ENCODE assay signal across 8 cellular contexts in the genomic region with DNA sequence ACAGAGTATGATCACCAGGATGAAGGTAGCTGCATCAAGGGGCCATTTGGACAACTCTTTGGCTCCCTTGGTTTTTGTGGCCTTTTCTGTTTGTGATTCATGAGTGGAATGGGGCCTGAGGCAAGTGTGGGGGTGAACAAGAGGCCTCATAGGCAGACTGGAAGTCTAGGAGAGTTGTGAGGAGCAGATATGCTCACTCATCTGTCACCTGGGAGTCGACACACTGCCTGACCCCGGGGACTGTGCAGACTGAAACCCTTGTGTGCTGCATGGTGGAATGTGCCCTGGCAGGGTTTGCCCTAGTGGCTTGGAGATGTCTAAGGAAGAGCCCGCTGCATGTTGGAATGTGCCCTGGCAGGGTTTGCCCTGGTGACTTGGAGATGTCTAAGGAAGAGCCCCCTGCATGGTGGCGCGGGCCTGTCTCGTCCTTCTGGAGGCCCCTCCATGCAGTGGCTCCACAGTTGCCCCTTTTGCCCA. TPM values are rescaled to one million over a fixed set of nuclear protein-coding genes. Genes with fewer than 3 reads are reported as not detected.
DNase-seq lines count a peak whose midpoint lies in the region; ATAC-seq, FAIRE-seq and TF ChIP-seq lines count a peak whose summit lies in the region.

No MANE protein-coding gene starts in this region.

- DNase-seq in COLO829 (ENCODE audit: low spot score): peak; percentile 57
- DNase-seq in RWPE1 (ENCODE audit: low spot score): peak; percentile 51
- peak; percentile 81 for DNase-seq in osteoblast (ENCODE audit: insufficient read length, low spot score, missing footprints)
- no peak for DNase-seq in WTC11 (ENCODE audit: low spot score)
- DNase-seq in GM12892 (ENCODE audit: insufficient read length): no peak

- no peak for TF ChIP-seq POLR2A in GM12892 (IDR thresholded peaks at IDR 0.05; ENCODE audit: low read depth, low read length)

- peaks cover 48% of the 10 kb centered on the region for H3K79me2 ChIP-seq in osteoblast (ENCODE audit: insufficient read depth, low read length)

- POLR2A ChIA-PET in RWPE1 (lab: Yijun Ruan, JAX; ENCODE audit: low non-redundant PET): no interaction called here
- POLR2A ChIA-PET in WTC11 (lab: Charles Lee): no interaction called here

- no peaks in the 10 kb centered on the region for H3K27me3 Mint-ChIP-seq in WTC11 (ENCODE audit: low read depth)

- no peak for TF ChIP-seq CTCF in RWPE1 (conservative IDR thresholded peaks at IDR 0.05; ENCODE audit: low read depth)
- TF ChIP-seq CTCF in osteoblast (IDR thresholded peaks at IDR 0.05; ENCODE audit: extremely low read depth, low read depth, low read length): no peak
- no peak for TF ChIP-seq CTCF in WTC11 (IDR thresholded peaks at IDR 0.05)

- H3K36me3 ChIP-seq in esophagus (ENCODE audit: control insufficient read depth in 2 of 2, insufficient read depth in 2 of 2, low read length in 1 of 2): peaks cover 17 to 42% of the 10 kb centered on the region in 2 donors
- H3K36me3 ChIP-seq in osteoblast (ENCODE audit: insufficient read depth, low read length): peaks cover 74% of the 10 kb centered on the region

- peaks cover 13 to 39% of the 10 kb centered on the region in 2 donors for H3K4me1 ChIP-seq in esophagus (ENCODE audit: control insufficient read depth in 2 of 2, insufficient read depth in 2 of 2, low read length in 1 of 2)
- H3K4me1 ChIP-seq in osteoblast (ENCODE audit: insufficient read depth, low read length): peaks cover 47% of the 10 kb centered on the region

- ATAC-seq in WTC11: no peak
- no peak for ATAC-seq in HG03045 (IDR thresholded peaks at IDR 0.05; ENCODE audit: unreplicated experiment)
- no peak for ATAC-seq in HG03139 (IDR thresholded peaks at IDR 0.05; ENCODE audit: unreplicated experiment)

- no peaks in the 10 kb centered on the region for H3K9me3 Mint-ChIP-seq in WTC11

- H3K4me3 ChIP-seq in esophagus (ENCODE audit: low read depth in 1 of 2, low read length in 2 of 2) (no peak overlapping the region), osteoblast (ENCODE audit: insufficient read depth, low read length) (no peak overlapping the region)

- H3K9me3 ChIP-seq in esophagus (ENCODE audit: control insufficient read depth in 2 of 2, insufficient read depth in 1 of 2, low read depth in 1 of 2, low read length in 1 of 2) (no peaks in the 10 kb centered on the region), osteoblast (ENCODE audit: low read depth, low read length) (no peaks in the 10 kb centered on the region)

- H3K36me3 Mint-ChIP-seq in WTC11: peaks cover 38% of the 10 kb centered on the region

- no peaks in the 10 kb centered on the region for H3K4me1 Mint-ChIP-seq in WTC11

- peak overlapping the region; percentile 97 for H3K27ac ChIP-seq in RWPE1
- peak overlapping the region; percentile 72 to 85 for H3K27ac ChIP-seq in esophagus (ENCODE audit: low read depth in 2 of 2, low read length in 1 of 2)
- peak overlapping the region; percentile 91 for H3K27ac ChIP-seq in osteoblast (ENCODE audit: low read depth, low read length)

- no peak overlapping the region for H2AFZ ChIP-seq in osteoblast (ENCODE audit: low read length)

- H3K4me3 Mint-ChIP-seq in WTC11: no peak overlapping the region

- WGBS in esophagus, 2 donors: 48 to 53% methylated on average over 6 of the region's 6 CpGs

- peak overlapping the region; percentile 40 for H3K4me2 ChIP-seq in osteoblast (ENCODE audit: insufficient read depth, low read length)

- H3K27me3 ChIP-seq in esophagus (ENCODE audit: control insufficient read depth in 1 of 2, insufficient read depth in 2 of 2, low read length in 2 of 2) (no peaks in the 10 kb centered on the region), osteoblast (ENCODE audit: insufficient read depth, low read length) (no peaks in the 10 kb centered on the region)

- FAIRE-seq in GM12892 (lab: Jason Lieb, UNC): no peak

- H4K20me1 ChIP-seq in osteoblast (ENCODE audit: insufficient read depth, low read length): peaks cover 71% of the 10 kb centered on the region

- no peak overlapping the region for H3K27ac Mint-ChIP-seq in WTC11

- CTCF ChIA-PET in RWPE1 (lab: Yijun Ruan, JAX) (no interaction called here), WTC11 (lab: Charles Lee) (interaction anchor here (0.9 to 2.0 kb wide), 17 partner anchors 10 to 309 kb away, joined by 3 to 24 read pairs (median 4); a partner anchor contains a TSS)

TF ChIP-seq in WTC11, 78 proteins besides CTCF, POLR2A, EP300 and RAD21 (continues in another document):
- TF ChIP-seq, protein P1, sequence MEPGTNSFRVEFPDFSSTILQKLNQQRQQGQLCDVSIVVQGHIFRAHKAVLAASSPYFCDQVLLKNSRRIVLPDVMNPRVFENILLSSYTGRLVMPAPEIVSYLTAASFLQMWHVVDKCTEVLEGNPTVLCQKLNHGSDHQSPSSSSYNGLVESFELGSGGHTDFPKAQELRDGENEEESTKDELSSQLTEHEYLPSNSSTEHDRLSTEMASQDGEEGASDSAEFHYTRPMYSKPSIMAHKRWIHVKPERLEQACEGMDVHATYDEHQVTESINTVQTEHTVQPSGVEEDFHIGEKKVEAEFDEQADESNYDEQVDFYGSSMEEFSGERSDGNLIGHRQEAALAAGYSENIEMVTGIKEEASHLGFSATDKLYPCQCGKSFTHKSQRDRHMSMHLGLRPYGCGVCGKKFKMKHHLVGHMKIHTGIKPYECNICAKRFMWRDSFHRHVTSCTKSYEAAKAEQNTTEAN (CRISPR knock-in tag; IDR thresholded peaks at IDR 0.05): no peak
- TF ChIP-seq SMAD4 (CRISPR knock-in tag; IDR thresholded peaks at IDR 0.05) (no peak), GRHL2 (CRISPR knock-in tag; IDR thresholded peaks at IDR 0.05; ENCODE audit: insufficient replicate concordance, severe bottlenecking) (no peak), FOXJ3 (CRISPR knock-in tag; IDR thresholded peaks at IDR 0.05; ENCODE audit: borderline replicate concordance) (no peak), SMAD3 (CRISPR knock-in tag; IDR thresholded peaks at IDR 0.05; ENCODE audit: borderline replicate concordance) (no peak), ZNF138 (CRISPR knock-in tag; conservative IDR thresholded peaks at IDR 0.05) (no peak), NR3C1 (CRISPR knock-in tag; conservative IDR thresholded peaks at IDR 0.05; ENCODE audit: low read depth) (no peak), GABPB1 (CRISPR knock-in tag; IDR thresholded peaks at IDR 0.05) (no peak)
- TF ChIP-seq, protein P2, sequence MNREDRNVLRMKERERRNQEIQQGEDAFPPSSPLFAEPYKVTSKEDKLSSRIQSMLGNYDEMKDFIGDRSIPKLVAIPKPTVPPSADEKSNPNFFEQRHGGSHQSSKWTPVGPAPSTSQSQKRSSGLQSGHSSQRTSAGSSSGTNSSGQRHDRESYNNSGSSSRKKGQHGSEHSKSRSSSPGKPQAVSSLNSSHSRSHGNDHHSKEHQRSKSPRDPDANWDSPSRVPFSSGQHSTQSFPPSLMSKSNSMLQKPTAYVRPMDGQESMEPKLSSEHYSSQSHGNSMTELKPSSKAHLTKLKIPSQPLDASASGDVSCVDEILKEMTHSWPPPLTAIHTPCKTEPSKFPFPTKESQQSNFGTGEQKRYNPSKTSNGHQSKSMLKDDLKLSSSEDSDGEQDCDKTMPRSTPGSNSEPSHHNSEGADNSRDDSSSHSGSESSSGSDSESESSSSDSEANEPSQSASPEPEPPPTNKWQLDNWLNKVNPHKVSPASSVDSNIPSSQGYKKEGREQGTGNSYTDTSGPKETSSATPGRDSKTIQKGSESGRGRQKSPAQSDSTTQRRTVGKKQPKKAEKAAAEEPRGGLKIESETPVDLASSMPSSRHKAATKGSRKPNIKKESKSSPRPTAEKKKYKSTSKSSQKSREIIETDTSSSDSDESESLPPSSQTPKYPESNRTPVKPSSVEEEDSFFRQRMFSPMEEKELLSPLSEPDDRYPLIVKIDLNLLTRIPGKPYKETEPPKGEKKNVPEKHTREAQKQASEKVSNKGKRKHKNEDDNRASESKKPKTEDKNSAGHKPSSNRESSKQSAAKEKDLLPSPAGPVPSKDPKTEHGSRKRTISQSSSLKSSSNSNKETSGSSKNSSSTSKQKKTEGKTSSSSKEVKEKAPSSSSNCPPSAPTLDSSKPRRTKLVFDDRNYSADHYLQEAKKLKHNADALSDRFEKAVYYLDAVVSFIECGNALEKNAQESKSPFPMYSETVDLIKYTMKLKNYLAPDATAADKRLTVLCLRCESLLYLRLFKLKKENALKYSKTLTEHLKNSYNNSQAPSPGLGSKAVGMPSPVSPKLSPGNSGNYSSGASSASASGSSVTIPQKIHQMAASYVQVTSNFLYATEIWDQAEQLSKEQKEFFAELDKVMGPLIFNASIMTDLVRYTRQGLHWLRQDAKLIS (CRISPR knock-in tag; IDR thresholded peaks at IDR 0.05; ENCODE audit: borderline replicate concordance): no peak
- TF ChIP-seq, protein P3, sequence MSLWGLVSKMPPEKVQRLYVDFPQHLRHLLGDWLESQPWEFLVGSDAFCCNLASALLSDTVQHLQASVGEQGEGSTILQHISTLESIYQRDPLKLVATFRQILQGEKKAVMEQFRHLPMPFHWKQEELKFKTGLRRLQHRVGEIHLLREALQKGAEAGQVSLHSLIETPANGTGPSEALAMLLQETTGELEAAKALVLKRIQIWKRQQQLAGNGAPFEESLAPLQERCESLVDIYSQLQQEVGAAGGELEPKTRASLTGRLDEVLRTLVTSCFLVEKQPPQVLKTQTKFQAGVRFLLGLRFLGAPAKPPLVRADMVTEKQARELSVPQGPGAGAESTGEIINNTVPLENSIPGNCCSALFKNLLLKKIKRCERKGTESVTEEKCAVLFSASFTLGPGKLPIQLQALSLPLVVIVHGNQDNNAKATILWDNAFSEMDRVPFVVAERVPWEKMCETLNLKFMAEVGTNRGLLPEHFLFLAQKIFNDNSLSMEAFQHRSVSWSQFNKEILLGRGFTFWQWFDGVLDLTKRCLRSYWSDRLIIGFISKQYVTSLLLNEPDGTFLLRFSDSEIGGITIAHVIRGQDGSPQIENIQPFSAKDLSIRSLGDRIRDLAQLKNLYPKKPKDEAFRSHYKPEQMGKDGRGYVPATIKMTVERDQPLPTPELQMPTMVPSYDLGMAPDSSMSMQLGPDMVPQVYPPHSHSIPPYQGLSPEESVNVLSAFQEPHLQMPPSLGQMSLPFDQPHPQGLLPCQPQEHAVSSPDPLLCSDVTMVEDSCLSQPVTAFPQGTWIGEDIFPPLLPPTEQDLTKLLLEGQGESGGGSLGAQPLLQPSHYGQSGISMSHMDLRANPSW (CRISPR knock-in tag; conservative IDR thresholded peaks at IDR 0.05; ENCODE audit: low read depth): no peak
- TF ChIP-seq, protein P4, sequence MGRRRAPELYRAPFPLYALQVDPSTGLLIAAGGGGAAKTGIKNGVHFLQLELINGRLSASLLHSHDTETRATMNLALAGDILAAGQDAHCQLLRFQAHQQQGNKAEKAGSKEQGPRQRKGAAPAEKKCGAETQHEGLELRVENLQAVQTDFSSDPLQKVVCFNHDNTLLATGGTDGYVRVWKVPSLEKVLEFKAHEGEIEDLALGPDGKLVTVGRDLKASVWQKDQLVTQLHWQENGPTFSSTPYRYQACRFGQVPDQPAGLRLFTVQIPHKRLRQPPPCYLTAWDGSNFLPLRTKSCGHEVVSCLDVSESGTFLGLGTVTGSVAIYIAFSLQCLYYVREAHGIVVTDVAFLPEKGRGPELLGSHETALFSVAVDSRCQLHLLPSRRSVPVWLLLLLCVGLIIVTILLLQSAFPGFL (CRISPR knock-in tag; IDR thresholded peaks at IDR 0.05; ENCODE audit: borderline replicate concordance): no peak

RNA-seq across cellular contexts. Expression of a gene that starts 60.0 kb away (rescaled TPM):
- polyA plus RNA-seq in esophagus: 10 to 100 TPM; 31.0 to 55.9 TPM
- total RNA-seq in osteoblast (36.9 and 49.8 TPM in 2 replicates), WTC11 (2021) (60.9 to 67.7 TPM (median 62.6 TPM) in 3 replicates)
- 23.7 TPM for polyA plus RNA-seq in GM12892 (2012; ENCODE audit: missing spikeins)

Comparison
In these comparisons a context has a peak if more than half of its experiments do, and no peak if none do; other contexts are left out.
1. DNase-seq: peak in COLO829 (single experiment), RWPE1 (single experiment) and osteoblast (single experiment); none in WTC11 (single experiment) and GM12892 (single experiment).
2. Peak in every context shown above with its lines, with median percentiles within 50 percentile points of each other: H3K27ac ChIP-seq.